ENCODE assay signal across 1 cellular context in genomic region chr4:85028910-85029309, GRCh38.
TF ChIP-seq lines count a peak whose summit lies in the region.

No MANE protein-coding gene starts in this region.

TF ChIP-seq in K562, 482 proteins besides CTCF, POLR2A, EP300 and RAD21 (continued from another document):
- no peak for TF ChIP-seq USF2 (CRISPR knock-in tag; IDR thresholded peaks at IDR 0.05)
